ENCODE assay signal across 11 cellular contexts in genomic region chr4:104942990-104943758, GRCh38.
A peak's percentile ranks its signal among the peaks of the same experiment; 100 is the strongest.
DNase-seq lines count a peak whose midpoint lies in the region; ATAC-seq lines count a peak whose summit lies in the region.
"Had no signal": no experiment of that assay in that cellular context is flagged by ENCODE, and none has a peak within 500 bp of the region (broad histone marks: within the 10 kb centered on the region; RNA-seq: fewer than 3 reads in every experiment).

No MANE protein-coding gene starts in this region.

- H3K4me1 Mint-ChIP-seq in activated CD8-positive, alpha-beta memory T cell treated with anti-CD3 and anti-CD28 coated beads, Interleukin-2, amount 10 ng/mL, durations not matched to agents 7 days and 5 days = peaks cover 8% of the 10 kb centered on the region
- H3K4me1 Mint-ChIP-seq in activated naive CD8-positive, alpha-beta T cell (ENCODE audit: low read depth) = peaks cover 51% of the 10 kb centered on the region
- peaks cover 49% of the 10 kb centered on the region for H3K4me1 Mint-ChIP-seq in stimulated activated naive CD8-positive, alpha-beta T cell treated with anti-CD3 and anti-CD28 coated beads, Interleukin-15, Interleukin-2, amounts not matched to agents 100 ng/mL and 50 ng/mL, for 24 hours (ENCODE audit: low read depth)

- no peaks in the 10 kb centered on the region for H3K9me3 Mint-ChIP-seq in activated CD8-positive, alpha-beta memory T cell treated with anti-CD3 and anti-CD28 coated beads, Interleukin-2, amount 10 ng/mL, durations not matched to agents 7 days and 5 days (ENCODE audit: low read depth)
- H3K9me3 Mint-ChIP-seq in activated naive CD8-positive, alpha-beta T cell (ENCODE audit: low read depth) = no peaks in the 10 kb centered on the region
- H3K9me3 Mint-ChIP-seq in stimulated activated naive CD8-positive, alpha-beta T cell treated with anti-CD3 and anti-CD28 coated beads, Interleukin-15, Interleukin-2, amounts not matched to agents 100 ng/mL and 50 ng/mL, for 24 hours = no peaks in the 10 kb centered on the region

- DNase-seq in activated CD8-positive, alpha-beta memory T cell treated with anti-CD3 and anti-CD28 coated beads, Interleukin-2, amount 10 ng/mL, durations not matched to agents 7 days and 5 days = peak; percentile 57
- DNase-seq in activated CD8-positive, alpha-beta memory T cell treated with anti-CD3 and anti-CD28 coated beads for 24 hours = no peak
- no peak for DNase-seq in NCI-H146 (lab: John Stamatoyannopoulos, UW)
- DNase-seq in NCI-H2227 (lab: John Stamatoyannopoulos, UW; ENCODE audit: unreplicated experiment) = no peak
- DNase-seq in activated effector memory CD4-positive, alpha-beta T cell treated with anti-CD3 and anti-CD28 coated beads, Interleukin-2, amount 50 U/mL, for 16 hours = no peak
- DNase-seq: IMR-90, small intestine had no signal

- H3K27ac Mint-ChIP-seq in activated CD8-positive, alpha-beta memory T cell treated with anti-CD3 and anti-CD28 coated beads, Interleukin-2, amount 10 ng/mL, durations not matched to agents 7 days and 5 days = peak overlapping the region; percentile 69
- peak overlapping the region; percentile 85 for H3K27ac Mint-ChIP-seq in activated naive CD8-positive, alpha-beta T cell
- H3K27ac Mint-ChIP-seq in stimulated activated naive CD8-positive, alpha-beta T cell treated with anti-CD3 and anti-CD28 coated beads, Interleukin-15, Interleukin-2, amounts not matched to agents 100 ng/mL and 50 ng/mL, for 24 hours = peak overlapping the region; percentile 61

- H3K36me3 Mint-ChIP-seq in activated CD8-positive, alpha-beta memory T cell treated with anti-CD3 and anti-CD28 coated beads, Interleukin-2, amount 10 ng/mL, durations not matched to agents 7 days and 5 days = peaks cover 2% of the 10 kb centered on the region
- peaks cover 2% of the 10 kb centered on the region for H3K36me3 Mint-ChIP-seq in activated naive CD8-positive, alpha-beta T cell
- H3K36me3 Mint-ChIP-seq in stimulated activated naive CD8-positive, alpha-beta T cell treated with anti-CD3 and anti-CD28 coated beads, Interleukin-15, Interleukin-2, amounts not matched to agents 100 ng/mL and 50 ng/mL, for 24 hours (ENCODE audit: low read depth) = no peaks in the 10 kb centered on the region

- H3K4me3 Mint-ChIP-seq in activated CD8-positive, alpha-beta memory T cell treated with anti-CD3 and anti-CD28 coated beads, Interleukin-2, amount 10 ng/mL, durations not matched to agents 7 days and 5 days = no peak overlapping the region
- H3K4me3 Mint-ChIP-seq in activated naive CD8-positive, alpha-beta T cell = peak overlapping the region; percentile 42
- H3K4me3 Mint-ChIP-seq in stimulated activated naive CD8-positive, alpha-beta T cell treated with anti-CD3 and anti-CD28 coated beads, Interleukin-15, Interleukin-2, amounts not matched to agents 100 ng/mL and 50 ng/mL, for 24 hours = peak overlapping the region; percentile 12

- no peaks in the 10 kb centered on the region for H3K27me3 Mint-ChIP-seq in activated CD8-positive, alpha-beta memory T cell treated with anti-CD3 and anti-CD28 coated beads, Interleukin-2, amount 10 ng/mL, durations not matched to agents 7 days and 5 days
- no peaks in the 10 kb centered on the region for H3K27me3 Mint-ChIP-seq in activated naive CD8-positive, alpha-beta T cell
- H3K27me3 Mint-ChIP-seq in stimulated activated naive CD8-positive, alpha-beta T cell treated with anti-CD3 and anti-CD28 coated beads, Interleukin-15, Interleukin-2, amounts not matched to agents 100 ng/mL and 50 ng/mL, for 24 hours = no peaks in the 10 kb centered on the region

- CTCF ChIA-PET in activated CD8-positive, alpha-beta memory T cell treated with anti-CD3 and anti-CD28 coated beads, Interleukin-2, amount 10 ng/mL, durations not matched to agents 7 days and 5 days (lab: Charles Lee) = no interaction called here

- peak; percentile 45 for ATAC-seq in activated CD8-positive, alpha-beta memory T cell treated with anti-CD3 and anti-CD28 coated beads, Interleukin-2, amount 10 ng/mL, durations not matched to agents 7 days and 5 days
- ATAC-seq in HG02884 (IDR thresholded peaks at IDR 0.05; ENCODE audit: unreplicated experiment) = peak; percentile 57
- ATAC-seq: A549 had no signal
